8 cellular contexts compared by ENCODE assay signal in the genomic region with DNA sequence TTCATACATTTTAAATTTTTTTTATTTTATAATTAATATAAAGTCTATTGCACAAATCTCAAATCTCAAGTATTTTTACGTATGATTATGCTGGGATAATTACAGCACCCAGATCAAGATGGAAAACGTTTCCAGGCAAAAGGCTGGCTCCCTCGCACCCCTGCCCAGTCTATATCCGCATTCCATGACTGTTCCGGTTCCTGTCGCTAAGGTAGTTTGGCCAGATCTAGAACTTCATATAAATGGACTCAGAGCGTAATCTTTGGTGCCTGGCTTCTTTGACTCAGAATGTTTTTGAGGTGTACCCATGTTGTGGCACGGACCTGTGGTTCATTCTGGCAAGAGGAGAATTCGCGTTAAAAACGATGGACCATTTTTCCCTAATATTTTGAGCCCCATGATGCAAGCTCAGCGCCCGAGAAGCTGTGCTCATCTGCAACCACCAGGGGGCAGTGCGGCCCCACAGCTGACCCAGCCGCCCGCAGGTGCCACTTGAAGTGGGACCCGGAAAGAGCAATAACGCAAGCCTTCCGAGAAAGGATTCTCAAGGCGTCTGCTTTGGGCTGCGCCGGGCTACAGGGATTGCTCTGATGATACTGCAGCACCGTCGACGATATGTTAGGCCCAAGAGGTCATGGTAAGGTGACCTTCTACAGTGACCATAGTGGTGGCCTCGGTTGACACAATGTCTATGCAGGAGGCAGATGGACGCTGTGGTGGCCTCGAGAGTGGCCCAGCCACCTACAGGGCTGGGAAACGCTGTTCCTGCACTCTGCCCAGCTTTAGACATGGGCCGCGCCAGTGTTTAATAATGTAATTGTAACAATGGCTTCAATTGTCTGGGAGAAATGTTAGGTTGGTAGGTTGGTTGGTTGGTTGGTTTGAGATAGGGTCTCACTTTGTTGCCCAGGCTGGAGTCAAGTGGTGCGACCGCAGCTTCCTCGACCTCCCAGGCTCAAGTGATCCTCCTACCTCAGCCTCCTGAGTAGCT.
DNase-seq lines count a peak whose midpoint lies in the region; ATAC-seq and TF ChIP-seq lines count a peak whose summit lies in the region.

No MANE protein-coding gene starts in this region.

- ATAC-seq in memory B cell (ENCODE audit: low read depth) (peak; percentile 95), HG02970 (IDR thresholded peaks at IDR 0.05; ENCODE audit: low FRiP score, unreplicated experiment) (no peak)

- H3K27me3 ChIP-seq in dorsolateral prefrontal cortex: no peaks in the 10 kb centered on the region

- intact Hi-C loops in dorsolateral prefrontal cortex (cut with DNase I): loop anchor here (1.0 to 10.0 kb wide), 5 partner anchors 76 to 426 kb away; no protein-coding TSS in a partner anchor

- peak overlapping the region; percentile 3 for H3K4me3 Mint-ChIP-seq in memory B cell

- H3K27ac Mint-ChIP-seq in memory B cell: no peak overlapping the region

- H3K27ac ChIP-seq in dorsolateral prefrontal cortex: no peak overlapping the region

- peaks cover 1% of the 10 kb centered on the region for H3K36me3 Mint-ChIP-seq in memory B cell

- H3K4me3 ChIP-seq in dorsolateral prefrontal cortex: peak overlapping the region in 34 of 59 donors; percentile 1 to 45 (median 18)

- no peaks in the 10 kb centered on the region for H3K9me3 Mint-ChIP-seq in memory B cell

- DNase-seq in CD1c-positive myeloid dendritic cell (ENCODE audit: extremely low spot score) (peak; percentile 79), HCEC 1CT (peak; percentile 53), NCI-H510A (lab: John Stamatoyannopoulos, UW) (peak; percentile 50), dorsolateral prefrontal cortex (peak; percentile 57 to 82 (median 70)), memory B cell (ENCODE audit: low spot score in 2 of 2) (peak; percentile 78)
- DNase-seq in activated CD4-positive, alpha-beta T cell treated with anti-CD3 and anti-CD28 coated beads, Interleukin-2, amount 50 U/mL, for 48 hours: peak; percentile 83 to 86
- DNase-seq in stimulated activated CD8-positive, alpha-beta memory T cell treated with anti-CD3 and anti-CD28 coated beads, Interleukin-12 subunit alpha, Interleukin-12 subunit beta, amount 100 ng/mL, for 4 hours (ENCODE audit: low read depth): peak; percentile 21

- H3K4me1 Mint-ChIP-seq in memory B cell: no peaks in the 10 kb centered on the region

- TF ChIP-seq CTCF in dorsolateral prefrontal cortex (IDR thresholded peaks at IDR 0.05 in 54 of 56, conservative IDR thresholded peaks at IDR 0.05 in 2 of 56; ENCODE audit: low read depth in 1 of 56, partially characterized antibody in 56 of 56): peak; percentile 81 to 99 (median 97)

- peaks cover 3% of the 10 kb centered on the region for H3K27me3 Mint-ChIP-seq in memory B cell

Comparison
In these comparisons a context has a peak if more than half of its experiments do, and no peak if none do; other contexts are left out.
1. DNase-seq: peak in every context shown above with its lines; median percentile 84 in activated CD4-positive, alpha-beta T cell treated with anti-CD3 and anti-CD28 coated beads, Interleukin-2, amount 50 U/mL, for 48 hours; 79 in CD1c-positive myeloid dendritic cell; 78 in memory B cell; 70 in dorsolateral prefrontal cortex; 53 in HCEC 1CT; 50 in NCI-H510A; 21 in stimulated activated CD8-positive, alpha-beta memory T cell treated with anti-CD3 and anti-CD28 coated beads, Interleukin-12 subunit alpha, Interleukin-12 subunit beta, amount 100 ng/mL, for 4 hours.